Comparison of ENCODE assay signal across 16 cellular contexts in genomic region chrX:31845003-31845402, GRCh38.
DNase-seq lines count a peak whose midpoint lies in the region; ATAC-seq and TF ChIP-seq lines count a peak whose summit lies in the region.
"Had no signal": no experiment of that assay in that cellular context is flagged by ENCODE, and none has a peak within 500 bp of the region (broad histone marks: within the 10 kb centered on the region; RNA-seq: fewer than 3 reads in every experiment).

No MANE protein-coding gene starts in this region.

- H3K9me3 Mint-ChIP-seq in mesothelial cell of epicardium: peaks cover 51% of the 10 kb centered on the region
- H3K9me3 Mint-ChIP-seq in endodermal cell: peaks cover 36% of the 10 kb centered on the region
- H3K9me3 Mint-ChIP-seq in activated CD8-positive, alpha-beta T cell treated with anti-CD3 and anti-CD28 coated beads, Interleukin-2, amount 10 ng/mL, durations not matched to agents 7 days and 5 days (ENCODE audit: insufficient read depth): no peaks in the 10 kb centered on the region

- WGBS in endodermal cell (ENCODE audit: insufficient coverage in 1 of 2, insufficient read length in 1 of 2), 2 experiments: no CpG with 5 or more reads among the region's 1 CpG

- no peak overlapping the region for H3K4me3 Mint-ChIP-seq in mesothelial cell of epicardium
- H3K4me3 Mint-ChIP-seq in endodermal cell: no peak overlapping the region
- H3K4me3 Mint-ChIP-seq in activated CD8-positive, alpha-beta T cell treated with anti-CD3 and anti-CD28 coated beads, Interleukin-2, amount 10 ng/mL, durations not matched to agents 7 days and 5 days: no peak overlapping the region
- H3K4me3 Mint-ChIP-seq: CD14-positive monocyte had no signal

- no peaks in the 10 kb centered on the region for H3K36me3 Mint-ChIP-seq in mesothelial cell of epicardium
- no peaks in the 10 kb centered on the region for H3K36me3 Mint-ChIP-seq in endodermal cell (ENCODE audit: low read depth)
- H3K36me3 Mint-ChIP-seq in activated CD8-positive, alpha-beta T cell treated with anti-CD3 and anti-CD28 coated beads, Interleukin-2, amount 10 ng/mL, durations not matched to agents 7 days and 5 days (ENCODE audit: low read depth): no peaks in the 10 kb centered on the region
- H3K36me3 Mint-ChIP-seq: CD14-positive monocyte had no signal

- no peaks in the 10 kb centered on the region for H3K27me3 ChIP-seq in endodermal cell (ENCODE audit: control insufficient read depth, insufficient read depth, low read length, poor library complexity, severe bottlenecking)

- peak; percentile 40 for ATAC-seq in left ventricle myocardium superior
- no peak for ATAC-seq in Right ventricle myocardium inferior
- ATAC-seq in GM19351 (IDR thresholded peaks at IDR 0.05; ENCODE audit: unreplicated experiment): no peak
- ATAC-seq in activated CD8-positive, alpha-beta T cell treated with anti-CD3 and anti-CD28 coated beads, Interleukin-2, amount 10 ng/mL, durations not matched to agents 7 days and 5 days: no peak
- ATAC-seq: A549, HCT116 had no signal

- H3K9ac ChIP-seq in endodermal cell (ENCODE audit: extremely low read depth, low read length, poor library complexity, severe bottlenecking): no peak overlapping the region

- intact Hi-C loops in left ventricle myocardium superior (cut with micrococcal nuclease) (no loop called here), Right ventricle myocardium inferior (cut with DNase I) (no loop called here)

- H3K4me1 ChIP-seq in endodermal cell (ENCODE audit: control insufficient read depth, insufficient read depth, low read length): no peaks in the 10 kb centered on the region
- H3K4me1 ChIP-seq: A549 had no signal

- H3K27ac ChIP-seq in endodermal cell (ENCODE audit: low read depth, low read length): no peak overlapping the region
- H3K27ac ChIP-seq: A549, PC-9 had no signal

- H3K27ac Mint-ChIP-seq in mesothelial cell of epicardium (no peak overlapping the region), endodermal cell (no peak overlapping the region)
- no peak overlapping the region for H3K27ac Mint-ChIP-seq in activated CD8-positive, alpha-beta T cell treated with anti-CD3 and anti-CD28 coated beads, Interleukin-2, amount 10 ng/mL, durations not matched to agents 7 days and 5 days
- H3K27ac Mint-ChIP-seq: CD14-positive monocyte had no signal

- no peaks in the 10 kb centered on the region for H3K4me1 Mint-ChIP-seq in mesothelial cell of epicardium
- H3K4me1 Mint-ChIP-seq in endodermal cell: peaks cover 5% of the 10 kb centered on the region
- H3K4me1 Mint-ChIP-seq in activated CD8-positive, alpha-beta T cell treated with anti-CD3 and anti-CD28 coated beads, Interleukin-2, amount 10 ng/mL, durations not matched to agents 7 days and 5 days (ENCODE audit: low read depth): no peaks in the 10 kb centered on the region
- H3K4me1 Mint-ChIP-seq: CD14-positive monocyte had no signal

- no peak overlapping the region for H3K4me3 ChIP-seq in choroid plexus epithelial cell (ENCODE audit: low read depth, low read length)
- no peak overlapping the region for H3K4me3 ChIP-seq in endodermal cell (ENCODE audit: low read length)
- H3K4me3 ChIP-seq: A549, PC-9 had no signal

- TF ChIP-seq CTCF in choroid plexus epithelial cell (conservative IDR thresholded peaks at IDR 0.05; ENCODE audit: low read depth, low read length): no peak
- no peak for TF ChIP-seq CTCF in mesothelial cell of epicardium (IDR thresholded peaks at IDR 0.05; ENCODE audit: unreplicated experiment)
- TF ChIP-seq CTCF in endodermal cell (conservative IDR thresholded peaks at IDR 0.05): no peak

- H3K27me3 Mint-ChIP-seq in mesothelial cell of epicardium (ENCODE audit: low read depth) (no peaks in the 10 kb centered on the region), endodermal cell (ENCODE audit: insufficient read depth) (no peaks in the 10 kb centered on the region)
- H3K27me3 Mint-ChIP-seq in activated CD8-positive, alpha-beta T cell treated with anti-CD3 and anti-CD28 coated beads, Interleukin-2, amount 10 ng/mL, durations not matched to agents 7 days and 5 days (ENCODE audit: low read depth): no peaks in the 10 kb centered on the region

- H3K9me3 ChIP-seq in endodermal cell (ENCODE audit: control insufficient read depth, low read length): no peaks in the 10 kb centered on the region
- H3K9me3 ChIP-seq: A549 had no signal

- H3K36me3 ChIP-seq in endodermal cell (ENCODE audit: control insufficient read depth, insufficient read depth, low read length): no peaks in the 10 kb centered on the region

- POLR2A ChIA-PET in activated CD8-positive, alpha-beta T cell treated with anti-CD3 and anti-CD28 coated beads, Interleukin-2, amount 10 ng/mL, durations not matched to agents 7 days and 5 days (lab: Charles Lee): no interaction called here

- DNase-seq in left ventricle myocardium superior (no peak), Right ventricle myocardium inferior (ENCODE audit: missing footprints) (no peak), choroid plexus epithelial cell (ENCODE audit: low read depth) (peak; percentile 16), myocyte (ENCODE audit: low read depth) (peak; percentile 46), mesothelial cell of epicardium (ENCODE audit: low spot score in 2 of 2, unreplicated experiment in 2 of 2) (no peak), endodermal cell (no peak)
- DNase-seq in activated CD8-positive, alpha-beta T cell treated with anti-CD3 and anti-CD28 coated beads, Interleukin-2, amount 10 ng/mL, durations not matched to agents 7 days and 5 days: no peak
- DNase-seq: COR-L47, DMS153, NCI-H1092 treated with DMSO at 0.1 percent for 48 hours, NCI-H1694 treated with DMSO at 0.1 percent for 48 hours, PC-9 had no signal

- CTCF ChIA-PET in activated CD8-positive, alpha-beta T cell treated with anti-CD3 and anti-CD28 coated beads, Interleukin-2, amount 10 ng/mL, durations not matched to agents 7 days and 5 days (lab: Charles Lee): no interaction called here

Comparison
In these comparisons a context has a peak if more than half of its experiments do, and no peak if none do; other contexts are left out.
1. DNase-seq: peak in choroid plexus epithelial cell (single experiment) and myocyte (single experiment); none in left ventricle myocardium superior (single experiment), Right ventricle myocardium inferior (single experiment), mesothelial cell of epicardium (0 of 2), endodermal cell (single experiment) and activated CD8-positive, alpha-beta T cell treated with anti-CD3 and anti-CD28 coated beads, Interleukin-2, amount 10 ng/mL, durations not matched to agents 7 days and 5 days (single experiment).